1 cellular context compared by ENCODE assay signal in genomic region chr19:45477713-45478453, GRCh38.
TF ChIP-seq lines count a peak whose summit lies in the region.

No MANE protein-coding gene starts in this region.

TF ChIP-seq in A549, 52 proteins besides CTCF, POLR2A, EP300 and RAD21 (continued from another document):
- TF ChIP-seq USF2 (IDR thresholded peaks at IDR 0.05) = no peak
- no peak for TF ChIP-seq HES2 (IDR thresholded peaks at IDR 0.05)
